In the genomic region with DNA sequence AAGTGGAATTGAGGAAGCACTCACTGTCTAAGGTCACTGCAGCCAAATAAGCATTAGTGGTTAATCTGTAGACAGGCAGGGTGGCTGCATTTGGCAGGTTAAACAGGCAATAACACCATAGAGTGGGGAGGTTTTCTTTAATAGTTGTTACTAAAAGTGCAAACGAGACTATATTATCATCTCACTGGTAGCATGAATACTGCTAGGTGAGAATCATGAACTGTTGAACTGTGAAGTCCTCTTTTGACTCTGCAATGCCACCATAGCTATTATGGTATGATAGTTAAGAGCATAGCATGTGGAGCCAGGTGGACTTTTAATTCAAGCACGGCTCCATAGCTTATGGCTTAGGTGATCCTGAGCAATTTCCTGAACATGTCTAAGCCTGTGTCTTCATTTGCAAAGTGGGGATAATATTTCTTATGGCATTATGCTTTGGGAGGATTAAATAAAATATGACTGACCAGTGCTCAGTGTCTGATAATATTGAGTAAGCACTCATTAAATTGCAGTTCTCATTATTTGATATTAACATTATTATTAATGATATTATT, we compare ENCODE assay signal across 3 cellular contexts.
A peak's percentile ranks its signal among the peaks of the same experiment; 100 is the strongest.
TF ChIP-seq lines count a peak whose summit lies in the region.

No MANE protein-coding gene starts in this region.

TF ChIP-seq in GM12878, 131 proteins besides CTCF, POLR2A, EP300 and RAD21:
- TF ChIP-seq JUNB (IDR thresholded peaks at IDR 0.05) (peak; percentile 29; the same call in 1 of the 2 replicates), CHD2 (IDR thresholded peaks at IDR 0.05; ENCODE audit: borderline replicate concordance, low read depth, low read length) (no peak), RUNX3 (IDR thresholded peaks at IDR 0.05; ENCODE audit: low read length) (peak; percentile 23; the same call in 1 of the 2 replicates)

TF ChIP-seq in HepG2, 621 proteins besides CTCF, POLR2A, EP300 and RAD21:
- TF ChIP-seq ZNF777 (CRISPR knock-in tag; IDR thresholded peaks at IDR 0.05) = no peak
- TF ChIP-seq SATB2 (CRISPR knock-in tag; IDR thresholded peaks at IDR 0.05) = no peak

TF ChIP-seq in WTC11, 78 proteins besides CTCF, POLR2A, EP300 and RAD21:
- TF ChIP-seq, protein P1, sequence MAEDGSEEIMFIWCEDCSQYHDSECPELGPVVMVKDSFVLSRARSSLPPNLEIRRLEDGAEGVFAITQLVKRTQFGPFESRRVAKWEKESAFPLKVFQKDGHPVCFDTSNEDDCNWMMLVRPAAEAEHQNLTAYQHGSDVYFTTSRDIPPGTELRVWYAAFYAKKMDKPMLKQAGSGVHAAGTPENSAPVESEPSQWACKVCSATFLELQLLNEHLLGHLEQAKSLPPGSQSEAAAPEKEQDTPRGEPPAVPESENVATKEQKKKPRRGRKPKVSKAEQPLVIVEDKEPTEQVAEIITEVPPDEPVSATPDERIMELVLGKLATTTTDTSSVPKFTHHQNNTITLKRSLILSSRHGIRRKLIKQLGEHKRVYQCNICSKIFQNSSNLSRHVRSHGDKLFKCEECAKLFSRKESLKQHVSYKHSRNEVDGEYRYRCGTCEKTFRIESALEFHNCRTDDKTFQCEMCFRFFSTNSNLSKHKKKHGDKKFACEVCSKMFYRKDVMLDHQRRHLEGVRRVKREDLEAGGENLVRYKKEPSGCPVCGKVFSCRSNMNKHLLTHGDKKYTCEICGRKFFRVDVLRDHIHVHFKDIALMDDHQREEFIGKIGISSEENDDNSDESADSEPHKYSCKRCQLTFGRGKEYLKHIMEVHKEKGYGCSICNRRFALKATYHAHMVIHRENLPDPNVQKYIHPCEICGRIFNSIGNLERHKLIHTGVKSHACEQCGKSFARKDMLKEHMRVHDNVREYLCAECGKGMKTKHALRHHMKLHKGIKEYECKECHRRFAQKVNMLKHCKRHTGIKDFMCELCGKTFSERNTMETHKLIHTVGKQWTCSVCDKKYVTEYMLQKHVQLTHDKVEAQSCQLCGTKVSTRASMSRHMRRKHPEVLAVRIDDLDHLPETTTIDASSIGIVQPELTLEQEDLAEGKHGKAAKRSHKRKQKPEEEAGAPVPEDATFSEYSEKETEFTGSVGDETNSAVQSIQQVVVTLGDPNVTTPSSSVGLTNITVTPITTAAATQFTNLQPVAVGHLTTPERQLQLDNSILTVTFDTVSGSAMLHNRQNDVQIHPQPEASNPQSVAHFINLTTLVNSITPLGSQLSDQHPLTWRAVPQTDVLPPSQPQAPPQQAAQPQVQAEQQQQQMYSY (CRISPR knock-in tag; IDR thresholded peaks at IDR 0.05) = no peak
- TF ChIP-seq, protein P2, sequence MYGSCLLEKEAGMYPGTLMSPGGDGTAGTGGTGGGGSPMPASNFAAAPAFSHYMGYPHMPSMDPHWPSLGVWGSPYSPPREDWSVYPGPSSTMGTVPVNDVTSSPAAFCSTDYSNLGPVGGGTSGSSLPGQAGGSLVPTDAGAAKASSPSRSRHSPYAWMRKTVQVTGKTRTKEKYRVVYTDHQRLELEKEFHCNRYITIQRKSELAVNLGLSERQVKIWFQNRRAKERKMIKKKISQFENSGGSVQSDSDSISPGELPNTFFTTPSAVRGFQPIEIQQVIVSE (CRISPR knock-in tag; IDR thresholded peaks at IDR 0.05; ENCODE audit: borderline replicate concordance) = no peak
- TF ChIP-seq, protein P3, sequence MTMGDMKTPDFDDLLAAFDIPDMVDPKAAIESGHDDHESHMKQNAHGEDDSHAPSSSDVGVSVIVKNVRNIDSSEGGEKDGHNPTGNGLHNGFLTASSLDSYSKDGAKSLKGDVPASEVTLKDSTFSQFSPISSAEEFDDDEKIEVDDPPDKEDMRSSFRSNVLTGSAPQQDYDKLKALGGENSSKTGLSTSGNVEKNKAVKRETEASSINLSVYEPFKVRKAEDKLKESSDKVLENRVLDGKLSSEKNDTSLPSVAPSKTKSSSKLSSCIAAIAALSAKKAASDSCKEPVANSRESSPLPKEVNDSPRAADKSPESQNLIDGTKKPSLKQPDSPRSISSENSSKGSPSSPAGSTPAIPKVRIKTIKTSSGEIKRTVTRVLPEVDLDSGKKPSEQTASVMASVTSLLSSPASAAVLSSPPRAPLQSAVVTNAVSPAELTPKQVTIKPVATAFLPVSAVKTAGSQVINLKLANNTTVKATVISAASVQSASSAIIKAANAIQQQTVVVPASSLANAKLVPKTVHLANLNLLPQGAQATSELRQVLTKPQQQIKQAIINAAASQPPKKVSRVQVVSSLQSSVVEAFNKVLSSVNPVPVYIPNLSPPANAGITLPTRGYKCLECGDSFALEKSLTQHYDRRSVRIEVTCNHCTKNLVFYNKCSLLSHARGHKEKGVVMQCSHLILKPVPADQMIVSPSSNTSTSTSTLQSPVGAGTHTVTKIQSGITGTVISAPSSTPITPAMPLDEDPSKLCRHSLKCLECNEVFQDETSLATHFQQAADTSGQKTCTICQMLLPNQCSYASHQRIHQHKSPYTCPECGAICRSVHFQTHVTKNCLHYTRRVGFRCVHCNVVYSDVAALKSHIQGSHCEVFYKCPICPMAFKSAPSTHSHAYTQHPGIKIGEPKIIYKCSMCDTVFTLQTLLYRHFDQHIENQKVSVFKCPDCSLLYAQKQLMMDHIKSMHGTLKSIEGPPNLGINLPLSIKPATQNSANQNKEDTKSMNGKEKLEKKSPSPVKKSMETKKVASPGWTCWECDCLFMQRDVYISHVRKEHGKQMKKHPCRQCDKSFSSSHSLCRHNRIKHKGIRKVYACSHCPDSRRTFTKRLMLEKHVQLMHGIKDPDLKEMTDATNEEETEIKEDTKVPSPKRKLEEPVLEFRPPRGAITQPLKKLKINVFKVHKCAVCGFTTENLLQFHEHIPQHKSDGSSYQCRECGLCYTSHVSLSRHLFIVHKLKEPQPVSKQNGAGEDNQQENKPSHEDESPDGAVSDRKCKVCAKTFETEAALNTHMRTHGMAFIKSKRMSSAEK (CRISPR knock-in tag; IDR thresholded peaks at IDR 0.05; ENCODE audit: borderline replicate concordance) = no peak
- TF ChIP-seq GABPB1 (CRISPR knock-in tag; IDR thresholded peaks at IDR 0.05) (no peak), ZBTB21 (CRISPR knock-in tag; IDR thresholded peaks at IDR 0.05; ENCODE audit: borderline replicate concordance) (no peak), OVOL2 (CRISPR knock-in tag; IDR thresholded peaks at IDR 0.05; ENCODE audit: borderline replicate concordance) (no peak)
